ENCODE assay signal across 12 cellular contexts in genomic region chr16:81494434-81494806, GRCh38. TPM values are rescaled to one million over a fixed set of nuclear protein-coding genes. Genes with fewer than 3 reads are reported as not detected.
A peak's percentile ranks its signal among the peaks of the same experiment; 100 is the strongest.
DNase-seq lines count a peak whose midpoint lies in the region; ATAC-seq and TF ChIP-seq lines count a peak whose summit lies in the region.
"Had no signal": no experiment of that assay in that cellular context is flagged by ENCODE, and none has a peak within 500 bp of the region (broad histone marks: within the 10 kb centered on the region; RNA-seq: fewer than 3 reads in every experiment).

No MANE protein-coding gene starts in this region.

- no peaks in the 10 kb centered on the region for H3K36me3 ChIP-seq in mammary epithelial cell (ENCODE audit: insufficient read depth, low read length)
- H3K36me3 ChIP-seq in right lobe of liver, result no peaks in the 10 kb centered on the region
- peaks cover 0 to 5% (median 0%) of the 10 kb centered on the region in 6 donors for H3K36me3 ChIP-seq in spleen
- H3K36me3 ChIP-seq: ascending aorta, WERI-Rb-1 had no signal

- CTCF ChIA-PET in mammary epithelial cell (lab: Charles Lee; ENCODE audit: low non-redundant PET), result no interaction called here

- no peak for DNase-seq in HFFc6
- no peak for DNase-seq in mammary epithelial cell
- peak in 1 of 3 donors; percentile 47 for DNase-seq in right lobe of liver
- no peak for DNase-seq in spleen
- no peak for DNase-seq in stimulated activated naive B cell treated with anti-CD40 and anti-IgM and Interleukin-4, amounts not matched to agents 10 μg/mL and 1 μg/mL and 100 μg/mL, for 72 hours
- no peak for DNase-seq in NCI-H526 (lab: John Stamatoyannopoulos, UW)
- DNase-seq in NCI-H82 (lab: John Stamatoyannopoulos, UW), result no peak
- no peak for DNase-seq in T-helper 2 cell
- DNase-seq: activated CD8-positive, alpha-beta memory T cell treated with anti-CD3 and anti-CD28 coated beads for 24 hours; NCI-H446 treated with DMSO at 0.1 percent for 48 hours; WERI-Rb-1 had no signal

- no peaks in the 10 kb centered on the region for H3K9me3 Mint-ChIP-seq in HFFc6
- no peaks in the 10 kb centered on the region for H3K9me3 Mint-ChIP-seq in stimulated activated naive B cell treated with anti-CD40 and anti-IgM and Interleukin-4, amounts not matched to agents 10 μg/mL and 1 μg/mL and 100 μg/mL, for 72 hours

- H3K27me3 Mint-ChIP-seq in HFFc6 (ENCODE audit: insufficient read depth), result peaks cover 5% of the 10 kb centered on the region; the same call in 1 of the 2 replicates
- no peaks in the 10 kb centered on the region for H3K27me3 Mint-ChIP-seq in stimulated activated naive B cell treated with anti-CD40 and anti-IgM and Interleukin-4, amounts not matched to agents 10 μg/mL and 1 μg/mL and 100 μg/mL, for 72 hours

- peak overlapping the region; percentile 83 for H3K9ac ChIP-seq in mammary epithelial cell (ENCODE audit: insufficient read depth, low read length)

- H3K4me1 Mint-ChIP-seq in HFFc6 (ENCODE audit: low read depth), result peaks cover 41% of the 10 kb centered on the region
- H3K4me1 Mint-ChIP-seq in stimulated activated naive B cell treated with anti-CD40 and anti-IgM and Interleukin-4, amounts not matched to agents 10 μg/mL and 1 μg/mL and 100 μg/mL, for 72 hours, result peaks cover 71 to 96% of the 10 kb centered on the region in 2 donors

- in situ Hi-C loops in mammary epithelial cell (cut with MboI; ENCODE audit: low sequenced_read_pairs in 2 of 2), result no loop called here

- dilution Hi-C loops in mammary epithelial cell (cut with HindIII; ENCODE audit: low sequenced_read_pairs), result loop anchor here (5.0 kb wide), 3 partner anchors 33 to 93 kb away; no protein-coding TSS in a partner anchor

- H3K4me1 ChIP-seq in mammary epithelial cell (ENCODE audit: insufficient read depth, low read length) (peaks cover 62% of the 10 kb centered on the region), right lobe of liver (peaks cover 2 to 58% (median 30%) of the 10 kb centered on the region in 4 donors), spleen (peaks cover 43 to 100% (median 96%) of the 10 kb centered on the region in 6 donors)
- H3K4me1 ChIP-seq: ascending aorta had no signal

- no peak for ATAC-seq in right lobe of liver
- no peak for ATAC-seq in stimulated activated naive B cell treated with anti-CD40 and anti-IgM and Interleukin-4, amounts not matched to agents 10 μg/mL and 1 μg/mL and 100 μg/mL, for 72 hours (replicated peaks)

- 79% methylated on average over 10 of the region's 10 CpGs for WGBS in mammary epithelial cell (ENCODE audit: low coverage, missing lambda C conversion rate)
- WGBS in right lobe of liver (ENCODE audit: insufficient coverage, low coverage, low lambda C conversion rate, missing lambda C conversion rate), result no CpG with 5 or more reads among the region's 10 CpGs
- WGBS in spleen, 5 donors, result 75 to 90% (median 80%) methylated on average over 8 to 10 of the region's 10 CpGs

- intact Hi-C loops in mammary epithelial cell (cut with micrococcal nuclease) (loop anchor here (5.0 kb wide), 1 partner anchor 88 kb away; no protein-coding TSS in a partner anchor), right lobe of liver (cut with DNase I) (loop anchor here in 1 of 2 donors (5.0 kb wide), 1 partner anchor 37 kb away; no protein-coding TSS in a partner anchor), spleen (cut with DNase I; ENCODE audit: low total_unique reads) (no loop called here)

- H3K27ac Mint-ChIP-seq in HFFc6, result 0 out of 2 replicates have a peak overlapping the region, but pooled peaks have one; percentile 79
- no peak overlapping the region for H3K27ac Mint-ChIP-seq in stimulated activated naive B cell treated with anti-CD40 and anti-IgM and Interleukin-4, amounts not matched to agents 10 μg/mL and 1 μg/mL and 100 μg/mL, for 72 hours

- TF ChIP-seq CTCF in HFFc6 (IDR thresholded peaks at IDR 0.05) (no peak), mammary epithelial cell (conservative IDR thresholded peaks at IDR 0.05 in 1 of 2, IDR thresholded peaks at IDR 0.05 in 1 of 2; ENCODE audit: extremely low read depth in 1 of 2, insufficient read depth in 1 of 2, low read depth in 1 of 2, low read length in 2 of 2) (no peak), right lobe of liver (IDR thresholded peaks at IDR 0.05) (no peak), spleen (IDR thresholded peaks at IDR 0.05 in 8 of 11, conservative IDR thresholded peaks at IDR 0.05 in 3 of 11) (no peak)

- H4K20me1 ChIP-seq in mammary epithelial cell (ENCODE audit: insufficient read depth, low read length), result no peaks in the 10 kb centered on the region

- H3K4me3 ChIP-seq in mammary epithelial cell (replicated peaks in 1 of 3; ENCODE audit: insufficient read depth in 1 of 3, low read depth in 2 of 3, low read length in 3 of 3) (no peak overlapping the region), right lobe of liver (no peak overlapping the region), spleen (no peak overlapping the region)
- H3K4me3 ChIP-seq: ascending aorta had no signal

- H3K4me3 Mint-ChIP-seq in HFFc6, result no peak overlapping the region
- H3K4me3 Mint-ChIP-seq in stimulated activated naive B cell treated with anti-CD40 and anti-IgM and Interleukin-4, amounts not matched to agents 10 μg/mL and 1 μg/mL and 100 μg/mL, for 72 hours, result no peak overlapping the region

- H3K27ac ChIP-seq in mammary epithelial cell (ENCODE audit: insufficient read depth, low read depth, low read length), result peak overlapping the region; percentile 90
- peak overlapping the region; percentile 67 to 72 (median 70) for H3K27ac ChIP-seq in right lobe of liver
- H3K27ac ChIP-seq in spleen, result peak overlapping the region in 5 of 8 donors; percentile 9 to 78 (median 72)
- H3K27ac ChIP-seq: WERI-Rb-1 had no signal

- TSS peak; percentile 21 for BruUV-seq in mammary epithelial cell (replicated peaks; lab: Mats Ljungman, UMichigan)

- H3K27me3 ChIP-seq in mammary epithelial cell (ENCODE audit: insufficient read depth, low read length), result no peaks in the 10 kb centered on the region
- H3K27me3 ChIP-seq in right lobe of liver, result no peaks in the 10 kb centered on the region
- no peaks in the 10 kb centered on the region for H3K27me3 ChIP-seq in spleen (replicated peaks in 1 of 7)
- H3K27me3 ChIP-seq: ascending aorta had no signal

- peak overlapping the region; percentile 60 for H3K4me2 ChIP-seq in mammary epithelial cell (ENCODE audit: insufficient read depth, low read depth, low read length)

- H3K9me3 ChIP-seq in mammary epithelial cell (replicated peaks; ENCODE audit: insufficient read depth, low read length) (no peaks in the 10 kb centered on the region), right lobe of liver (no peaks in the 10 kb centered on the region), spleen (no peaks in the 10 kb centered on the region)
- H3K9me3 ChIP-seq: ascending aorta had no signal

- no peak for TF ChIP-seq POLR2A in right lobe of liver (IDR thresholded peaks at IDR 0.05)
- no peak for TF ChIP-seq POLR2A in spleen (IDR thresholded peaks at IDR 0.05)

- H3K79me2 ChIP-seq in mammary epithelial cell (ENCODE audit: insufficient read depth, low read length), result peaks cover 96% of the 10 kb centered on the region

- peaks cover 16% of the 10 kb centered on the region for H3K36me3 Mint-ChIP-seq in HFFc6 (ENCODE audit: low read depth)
- peaks cover 20 to 29% of the 10 kb centered on the region in 2 donors for H3K36me3 Mint-ChIP-seq in stimulated activated naive B cell treated with anti-CD40 and anti-IgM and Interleukin-4, amounts not matched to agents 10 μg/mL and 1 μg/mL and 100 μg/mL, for 72 hours

- H2AFZ ChIP-seq in mammary epithelial cell (ENCODE audit: low read depth, low read length), result no peak overlapping the region

RNA-seq across cellular contexts. Expression of gene CMIP, which starts 49.8 kb away (rescaled TPM):
- total RNA-seq in HFFc6 (2021; fragmentation: NEBNext Ultra II Directional; extraction: Animal tissue kit (Norgen Biotek cat#: 25700)), result 10 to 100 TPM; 35.9 to 48.0 (median 43.5) TPM
- 10 to 100 TPM; 44.5 to 98.5 TPM for total RNA-seq in mammary epithelial cell
- polyA plus RNA-seq in mammary epithelial cell, result 15.7 TPM
- polyA minus RNA-seq in mammary epithelial cell, result 61.9 TPM
- total RNA-seq in right lobe of liver, result 10 to 100 TPM; 12.2 to 23.0 (median 16.5) TPM
- 100 to 1,000 TPM in 1 of 7 donors, 10 to 100 TPM in 6; 49.9 to 107 (median 67.1) TPM for total RNA-seq in spleen
- 10 to 100 TPM in 1 of 3 donors, 1 to 10 TPM in 2; 6.0 to 11.8 (median 6.2) TPM for polyA plus RNA-seq in spleen
